Comparison of ENCODE assay signal across 8 cellular contexts in genomic region chr4:81058621-81059020, GRCh38. TPM values are rescaled to one million over a fixed set of nuclear protein-coding genes. Genes with fewer than 3 reads are reported as not detected.
"Had no signal": no experiment of that assay in that cellular context is flagged by ENCODE, and none has a peak within 500 bp of the region (broad histone marks: within the 10 kb centered on the region; RNA-seq: fewer than 3 reads in every experiment).

No MANE protein-coding gene starts in this region.

- ATAC-seq: GM23338, K562 had no signal

- H3K4me3 ChIP-seq: GM23338, K562 had no signal

- H3K4me2 ChIP-seq: GM23338 had no signal

- H2AFZ ChIP-seq: GM23338 had no signal

- DNase-seq: H9, HCEC 1CT, IMR-90, KG1 had no signal

RNA-seq across cellular contexts. Expression of gene BMP3, which starts 28.1 kb away (rescaled TPM):
- total RNA-seq: H1, H9, HT-29, K562 had no signal
- polyA plus RNA-seq: GM23338 had no signal
